In genomic region chr17:2259769-2260536, GRCh38 we compare ENCODE assay signal across 8 cellular contexts. TPM values are rescaled to one million over a fixed set of nuclear protein-coding genes. Genes with fewer than 3 reads are reported as not detected.
DNase-seq lines count a peak whose midpoint lies in the region; ATAC-seq and TF ChIP-seq lines count a peak whose summit lies in the region.

No MANE protein-coding gene starts in this region.

- in situ Hi-C loops in KBM-7 (cut with MboI; ENCODE audit: low pct_unique_long_range_greater_than_20kb, low sequenced_read_pairs) = no loop called here

- H3K79me2 ChIP-seq in OCI-LY7 (ENCODE audit: insufficient read depth, low read depth, low read length) = no peaks in the 10 kb centered on the region

- intact Hi-C loops in activated T-helper 1 cell treated with anti-CD3 and anti-CD28 coated beads, Interleukin-12 subunit alpha, Interleukin-12 subunit beta, Interleukin-2, Interleukin-4 antibody, amounts not matched to agents 30 ng/mL and 10 ng/mL and 1 ng/mL, durations not matched to agents 14 hours and 24 hours and 36 hours (cut with micrococcal nuclease) = loop anchor here (2.0 to 10.0 kb wide), 4 partner anchors 63 to 355 kb away; partner anchors contain the start of genes SGSM2 and TSR1
- intact Hi-C loops in OCI-LY7 (cut with micrococcal nuclease; ENCODE audit: unreplicated experiment) = no loop called here

- H3K4me1 Mint-ChIP-seq in activated T-helper 1 cell treated with anti-CD3 and anti-CD28 coated beads, Interleukin-12 subunit alpha, Interleukin-12 subunit beta, Interleukin-2, Interleukin-4 antibody, amounts not matched to agents 30 ng/mL and 10 ng/mL and 1 ng/mL, durations not matched to agents 14 hours and 24 hours and 36 hours (ENCODE audit: low read depth) = peaks cover 67% of the 10 kb centered on the region
- H3K4me1 Mint-ChIP-seq in nephron progenitor cell = no peaks in the 10 kb centered on the region

- peak overlapping the region; percentile 97 for H3K27ac Mint-ChIP-seq in activated T-helper 1 cell treated with anti-CD3 and anti-CD28 coated beads, Interleukin-12 subunit alpha, Interleukin-12 subunit beta, Interleukin-2, Interleukin-4 antibody, amounts not matched to agents 30 ng/mL and 10 ng/mL and 1 ng/mL, durations not matched to agents 14 hours and 24 hours and 36 hours
- H3K27ac Mint-ChIP-seq in nephron progenitor cell = peak overlapping the region; percentile 1

- TF ChIP-seq CTCF in nephron progenitor cell (IDR thresholded peaks at IDR 0.05) = no peak
- TF ChIP-seq CTCF in OCI-LY7 (conservative IDR thresholded peaks at IDR 0.05; ENCODE audit: low read length) = no peak
- TF ChIP-seq CTCF in BE2C (IDR thresholded peaks at IDR 0.05; ENCODE audit: low read depth, low read length) = no peak

- peak overlapping the region; percentile 73 for H3K4me3 Mint-ChIP-seq in activated T-helper 1 cell treated with anti-CD3 and anti-CD28 coated beads, Interleukin-12 subunit alpha, Interleukin-12 subunit beta, Interleukin-2, Interleukin-4 antibody, amounts not matched to agents 30 ng/mL and 10 ng/mL and 1 ng/mL, durations not matched to agents 14 hours and 24 hours and 36 hours
- H3K4me3 Mint-ChIP-seq in nephron progenitor cell = no peak overlapping the region

- H2AFZ ChIP-seq in OCI-LY7 (ENCODE audit: low read length) = no peak overlapping the region

- no peaks in the 10 kb centered on the region for H3K9me3 ChIP-seq in OCI-LY7 (ENCODE audit: low read length)
- H3K9me3 ChIP-seq in BE2C = no peaks in the 10 kb centered on the region

- peaks cover 26% of the 10 kb centered on the region for H3K36me3 Mint-ChIP-seq in activated T-helper 1 cell treated with anti-CD3 and anti-CD28 coated beads, Interleukin-12 subunit alpha, Interleukin-12 subunit beta, Interleukin-2, Interleukin-4 antibody, amounts not matched to agents 30 ng/mL and 10 ng/mL and 1 ng/mL, durations not matched to agents 14 hours and 24 hours and 36 hours (ENCODE audit: low read depth)
- peaks cover 61% of the 10 kb centered on the region for H3K36me3 Mint-ChIP-seq in nephron progenitor cell (ENCODE audit: low read depth)

- DNase-seq in KBM-7 (peak; percentile 47), nephron progenitor cell (no peak), cortex of kidney (lab: John Stamatoyannopoulos, UW) (no peak), OCI-LY7 (ENCODE audit: low spot score) (no peak), BE2C (no peak), NCI-H2081 (lab: John Stamatoyannopoulos, UW) (no peak)
- peak; percentile 76 for DNase-seq in activated T-helper 1 cell treated with anti-CD3 and anti-CD28 coated beads, Interleukin-12 subunit alpha, Interleukin-12 subunit beta, Interleukin-2, Interleukin-4 antibody, amounts not matched to agents 30 ng/mL and 10 ng/mL and 1 ng/mL, durations not matched to agents 14 hours and 24 hours and 36 hours (ENCODE audit: low spot score)

- H3K4me3 ChIP-seq in OCI-LY7 (ENCODE audit: low read depth, low read length, poor library complexity, severe bottlenecking) (no peak overlapping the region), BE2C (ENCODE audit: low read depth, low read length) (no peak overlapping the region)

- POLR2A ChIA-PET in OCI-LY7 (lab: Charles Lee) = interaction anchor here (1.2 kb wide), 1 partner anchor 139 kb away, joined by 3 read pairs; no protein-coding TSS in a partner anchor

- no TSS peak for BruUV-seq in OCI-LY7 (replicated peaks; lab: Mats Ljungman, UMichigan)

- no peaks in the 10 kb centered on the region for H3K4me1 ChIP-seq in OCI-LY7 (ENCODE audit: insufficient read depth, low read length, poor library complexity, severe bottlenecking)
- no peaks in the 10 kb centered on the region for H3K4me1 ChIP-seq in BE2C

- no peaks in the 10 kb centered on the region for H3K27me3 Mint-ChIP-seq in activated T-helper 1 cell treated with anti-CD3 and anti-CD28 coated beads, Interleukin-12 subunit alpha, Interleukin-12 subunit beta, Interleukin-2, Interleukin-4 antibody, amounts not matched to agents 30 ng/mL and 10 ng/mL and 1 ng/mL, durations not matched to agents 14 hours and 24 hours and 36 hours (ENCODE audit: insufficient read depth)
- H3K27me3 Mint-ChIP-seq in nephron progenitor cell (ENCODE audit: low read depth, poor library complexity) = peaks cover under 1% of the 10 kb centered on the region

- no peaks in the 10 kb centered on the region for H3K9me2 ChIP-seq in OCI-LY7 (ENCODE audit: insufficient read depth, low read length)

- H3K4me2 ChIP-seq in OCI-LY7 (ENCODE audit: low read length) = no peak overlapping the region

- CTCF ChIA-PET in OCI-LY7 (lab: Charles Lee; ENCODE audit: unreplicated experiment) = no interaction called here

- no peak overlapping the region for H3K27ac ChIP-seq in OCI-LY7 (ENCODE audit: low read depth, low read length, poor library complexity, severe bottlenecking)

- H4K20me1 ChIP-seq in OCI-LY7 (ENCODE audit: insufficient read depth, low read length) = no peaks in the 10 kb centered on the region

- no peaks in the 10 kb centered on the region for H3K9me3 Mint-ChIP-seq in activated T-helper 1 cell treated with anti-CD3 and anti-CD28 coated beads, Interleukin-12 subunit alpha, Interleukin-12 subunit beta, Interleukin-2, Interleukin-4 antibody, amounts not matched to agents 30 ng/mL and 10 ng/mL and 1 ng/mL, durations not matched to agents 14 hours and 24 hours and 36 hours
- peaks cover 12% of the 10 kb centered on the region for H3K9me3 Mint-ChIP-seq in nephron progenitor cell

- H3K27me3 ChIP-seq in BE2C = no peaks in the 10 kb centered on the region

- H3K36me3 ChIP-seq in OCI-LY7 (ENCODE audit: insufficient read depth, low read length) (peaks cover 17% of the 10 kb centered on the region), BE2C (no peaks in the 10 kb centered on the region)

- peak; percentile 68 for ATAC-seq in GM19455 (IDR thresholded peaks at IDR 0.05; ENCODE audit: unreplicated experiment)

RNA-seq across cellular contexts. Expression of gene SMG6, which starts 43.6 kb away (rescaled TPM):
- 35.3 and 39.5 TPM in 2 replicates for total RNA-seq in activated T-helper 1 cell treated with anti-CD3 and anti-CD28 coated beads, Interleukin-12 subunit alpha, Interleukin-12 subunit beta, Interleukin-2, Interleukin-4 antibody, amounts not matched to agents 30 ng/mL and 10 ng/mL and 1 ng/mL, durations not matched to agents 14 hours and 24 hours and 36 hours
- 10.2 and 12.5 TPM in 2 replicates for total RNA-seq in OCI-LY7 (2014; rRNA removed; shearing (Covaris generic))
- 17.8 and 18.8 TPM in 2 replicates for total RNA-seq in OCI-LY7 (2022)
- 13.7 TPM for polyA plus RNA-seq in BE2C (2012; ENCODE audit: insufficient read depth, insufficient read length, low read depth)

RNA-seq across cellular contexts. Expression of gene SRR, which starts 43.8 kb away (rescaled TPM):
- total RNA-seq in activated T-helper 1 cell treated with anti-CD3 and anti-CD28 coated beads, Interleukin-12 subunit alpha, Interleukin-12 subunit beta, Interleukin-2, Interleukin-4 antibody, amounts not matched to agents 30 ng/mL and 10 ng/mL and 1 ng/mL, durations not matched to agents 14 hours and 24 hours and 36 hours = 14.9 and 17.4 TPM in 2 replicates
- total RNA-seq in OCI-LY7 (2014; rRNA removed; shearing (Covaris generic)) = 3.8 and 5.6 TPM in 2 replicates
- total RNA-seq in OCI-LY7 (2022) = 5.8 and 12.1 TPM in 2 replicates
- polyA plus RNA-seq in BE2C (2012; ENCODE audit: insufficient read depth, insufficient read length, low read depth) = 3.6 TPM

Comparison
In these comparisons a context has a peak if more than half of its experiments do, and no peak if none do; other contexts are left out.
1. DNase-seq: peak in KBM-7 (single experiment) and activated T-helper 1 cell treated with anti-CD3 and anti-CD28 coated beads, Interleukin-12 subunit alpha, Interleukin-12 subunit beta, Interleukin-2, Interleukin-4 antibody, amounts not matched to agents 30 ng/mL and 10 ng/mL and 1 ng/mL, durations not matched to agents 14 hours and 24 hours and 36 hours (single experiment); none in nephron progenitor cell (single experiment), cortex of kidney (single experiment), OCI-LY7 (single experiment), BE2C (single experiment) and NCI-H2081 (0 of 2).